21 cellular contexts compared by ENCODE assay signal in the genomic region with DNA sequence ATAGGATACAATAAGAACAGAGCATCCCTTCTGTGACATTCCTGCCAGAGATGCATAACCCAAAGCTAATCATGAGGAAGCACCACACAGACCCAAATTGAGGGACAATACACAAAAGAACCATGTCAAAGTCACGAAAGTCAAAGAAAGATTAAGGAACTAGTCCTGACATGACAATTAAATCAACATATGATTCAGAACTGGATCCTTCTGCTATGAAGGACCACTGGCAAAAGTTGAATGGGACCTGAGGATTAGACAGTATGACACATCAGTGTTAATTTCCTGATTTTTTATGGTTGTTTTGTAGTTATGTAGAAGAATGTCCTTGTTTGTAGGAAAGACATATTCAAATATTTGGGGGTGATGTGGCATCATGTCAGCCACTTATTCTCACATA. TPM values are rescaled to one million over a fixed set of nuclear protein-coding genes. Genes with fewer than 3 reads are reported as not detected.
DNase-seq lines count a peak whose midpoint lies in the region; ATAC-seq, FAIRE-seq and TF ChIP-seq lines count a peak whose summit lies in the region.
"Had no signal": no experiment of that assay in that cellular context is flagged by ENCODE, and none has a peak within 500 bp of the region (broad histone marks: within the 10 kb centered on the region; RNA-seq: fewer than 3 reads in every experiment).

No MANE protein-coding gene starts in this region.

- H3K27ac Mint-ChIP-seq in activated T-helper 17 cell treated with anti-CD3 and anti-CD28 coated beads, Interleukin-2, amount 50 U/mL, for 72 hours, result peak overlapping the region; percentile 25
- H3K27ac Mint-ChIP-seq: CD8-positive, alpha-beta T cell; HFFc6 had no signal

- dilution Hi-C loops in endothelial cell of umbilical vein (cut with MboI; ENCODE audit: extremely low pct_ligation_motif_present, low sequenced_read_pairs) (no loop called here), keratinocyte (cut with MboI; ENCODE audit: extremely low pct_ligation_motif_present, low sequenced_read_pairs) (no loop called here)

- H3K9me1 ChIP-seq in endothelial cell of umbilical vein (replicated peaks; ENCODE audit: control insufficient read depth, extremely low read depth, insufficient read depth, low read length), result no peaks in the 10 kb centered on the region
- H3K9me1 ChIP-seq in keratinocyte (ENCODE audit: control insufficient read depth, extremely low read depth, insufficient read depth, low read length), result no peaks in the 10 kb centered on the region

- TF ChIP-seq CTCF in HEK293 (tag by site-specific recombination; IDR thresholded peaks at IDR 0.05) (no peak), endothelial cell of umbilical vein (IDR thresholded peaks at IDR 0.05; ENCODE audit: extremely low read depth in 1 of 2, insufficient read depth in 1 of 2, low read depth in 1 of 2, low read length in 2 of 2) (no peak), keratinocyte (optimal IDR thresholded peaks at IDR 0.05 in 1 of 3, IDR thresholded peaks at IDR 0.05 in 1 of 3, conservative IDR thresholded peaks at IDR 0.05 in 1 of 3; ENCODE audit: extremely low read depth in 1 of 3, insufficient read depth in 2 of 3, low read length in 3 of 3) (no peak), psoas muscle (IDR thresholded peaks at IDR 0.05) (no peak)

- H3K79me2 ChIP-seq in endothelial cell of umbilical vein (ENCODE audit: control insufficient read depth, insufficient read depth, low read length) (peaks cover 20% of the 10 kb centered on the region), keratinocyte (ENCODE audit: control insufficient read depth, insufficient read depth, low read length) (peaks cover 20% of the 10 kb centered on the region)

- H3K9me3 Mint-ChIP-seq in activated T-helper 17 cell treated with anti-CD3 and anti-CD28 coated beads, Interleukin-2, amount 50 U/mL, for 72 hours, result no peaks in the 10 kb centered on the region
- H3K9me3 Mint-ChIP-seq: CD8-positive, alpha-beta T cell; HFFc6 had no signal

- H3K27me3 Mint-ChIP-seq in activated T-helper 17 cell treated with anti-CD3 and anti-CD28 coated beads, Interleukin-2, amount 50 U/mL, for 72 hours, result no peaks in the 10 kb centered on the region

- H3K9ac ChIP-seq in endothelial cell of umbilical vein (replicated peaks; ENCODE audit: extremely low read depth, insufficient read depth, low read length) (no peak overlapping the region), keratinocyte (ENCODE audit: control insufficient read depth, extremely low read depth, insufficient read depth, low read length) (no peak overlapping the region)

- H3K9me3 ChIP-seq in HEK293 (ENCODE audit: control insufficient read depth, insufficient read depth, low read depth, low read length) (no peaks in the 10 kb centered on the region), endothelial cell of umbilical vein (replicated peaks; ENCODE audit: control insufficient read depth, insufficient read depth, low read length) (no peaks in the 10 kb centered on the region), keratinocyte (ENCODE audit: control insufficient read depth, low read depth, low read length) (no peaks in the 10 kb centered on the region), psoas muscle (no peaks in the 10 kb centered on the region)
- H3K9me3 ChIP-seq: A549, BE2C, HAP-1 had no signal

- H4K20me1 ChIP-seq in endothelial cell of umbilical vein (replicated peaks; ENCODE audit: control insufficient read depth, extremely low read depth, insufficient read depth, low read length) (no peaks in the 10 kb centered on the region), keratinocyte (ENCODE audit: control insufficient read depth, extremely low read depth, insufficient read depth, low read length) (no peaks in the 10 kb centered on the region)

- DNase-seq in endothelial cell of umbilical vein (ENCODE audit: low read depth, low spot score) (peak; percentile 6), keratinocyte (ENCODE audit: low read depth, low spot score) (no peak), GM12892 (ENCODE audit: insufficient read length) (no peak), psoas muscle (no peak)
- DNase-seq in NK-92 treated with Interleukin-12 subunit alpha and Interleukin-12 subunit beta, amount 100 ng/mL, for 24 hours (lab: John Stamatoyannopoulos, UW), result no peak
- DNase-seq: BE2C; CD8-positive, alpha-beta T cell; COR-L47; DMS153; DMS79 treated with DMSO at 0.1 percent for 48 hours; EL; HFFc6 had no signal

- H3K4me3 ChIP-seq in HEK293 (ENCODE audit: low read depth, low read length), result no peak overlapping the region
- no peak overlapping the region for H3K4me3 ChIP-seq in endothelial cell of umbilical vein (replicated peaks in 1 of 3; ENCODE audit: insufficient read depth in 1 of 3, low read depth in 1 of 3, low read length in 3 of 3)
- H3K4me3 ChIP-seq in keratinocyte (ENCODE audit: control insufficient read depth in 2 of 3, extremely low read depth in 1 of 3, insufficient read depth in 2 of 3, low read depth in 1 of 3, low read length in 3 of 3), result no peak overlapping the region
- no peak overlapping the region for H3K4me3 ChIP-seq in psoas muscle
- H3K4me3 ChIP-seq: A549, HAP-1 had no signal

- H3K27me3 ChIP-seq in endothelial cell of umbilical vein (ENCODE audit: control insufficient read depth in 2 of 2, insufficient read depth in 2 of 2, low read length in 2 of 2), result no peaks in the 10 kb centered on the region
- H3K27me3 ChIP-seq in keratinocyte (ENCODE audit: control insufficient read depth, extremely low read depth, insufficient read depth, low read length), result no peaks in the 10 kb centered on the region
- no peaks in the 10 kb centered on the region for H3K27me3 ChIP-seq in psoas muscle (ENCODE audit: insufficient read depth in 3 of 3, low read length in 2 of 3)
- H3K27me3 ChIP-seq: BE2C had no signal

- TF ChIP-seq POLR2A in endothelial cell of umbilical vein (IDR thresholded peaks at IDR 0.05; ENCODE audit: low read depth, low read length), result no peak
- TF ChIP-seq POLR2A in GM12892 (IDR thresholded peaks at IDR 0.05; ENCODE audit: low read depth, low read length), result no peak

- H3K4me1 ChIP-seq in HEK293 (ENCODE audit: control insufficient read depth, insufficient read depth, low read length) (no peaks in the 10 kb centered on the region), endothelial cell of umbilical vein (ENCODE audit: control insufficient read depth, extremely low read depth, insufficient read depth, low read length) (peaks cover 10% of the 10 kb centered on the region), keratinocyte (ENCODE audit: control insufficient read depth, extremely low read depth, insufficient read depth, low read length) (no peaks in the 10 kb centered on the region), psoas muscle (no peaks in the 10 kb centered on the region)
- H3K4me1 ChIP-seq: A549, BE2C, HAP-1 had no signal

- H3K4me3 Mint-ChIP-seq in activated T-helper 17 cell treated with anti-CD3 and anti-CD28 coated beads, Interleukin-2, amount 50 U/mL, for 72 hours, result no peak overlapping the region
- H3K4me3 Mint-ChIP-seq: CD8-positive, alpha-beta T cell; HFFc6 had no signal

- peaks cover 11% of the 10 kb centered on the region for H3K4me1 Mint-ChIP-seq in activated T-helper 17 cell treated with anti-CD3 and anti-CD28 coated beads, Interleukin-2, amount 50 U/mL, for 72 hours

- no TSS peak for BruUV-seq in endothelial cell of umbilical vein (replicated peaks; lab: Mats Ljungman, UMichigan)

- WGBS in psoas muscle, 3 donors, result 70 to 93% (median 92%) methylated on average over 1 of the region's 1 CpG

- CTCF ChIA-PET in HEK293 (lab: Yijun Ruan, JAX), result interaction anchor here (0.5 to 1.0 kb wide), 3 partner anchors 51 to 1006 kb away, joined by 4 to 7 read pairs (median 5); no protein-coding TSS in a partner anchor
- CTCF ChIA-PET in endothelial cell of umbilical vein (lab: Charles Lee), result interaction anchor here (2.6 kb wide), 1 partner anchor 173 kb away, joined by 11 read pairs; no protein-coding TSS in a partner anchor

- FAIRE-seq in endothelial cell of umbilical vein (lab: Jason Lieb, UNC) (peak; percentile 97), keratinocyte (lab: Jason Lieb, UNC) (peak; percentile 17), GM12892 (lab: Jason Lieb, UNC) (no peak)
- FAIRE-seq: A549, D721Med, G401.6, GM12891, H1 had no signal

- H3K27ac ChIP-seq in HEK293 (ENCODE audit: extremely low read depth, low read depth, low read length) (no peak overlapping the region), endothelial cell of umbilical vein (ENCODE audit: insufficient read depth, low read depth, low read length) (peak overlapping the region; percentile 45), keratinocyte (ENCODE audit: control insufficient read depth, insufficient read depth, low read length) (no peak overlapping the region), psoas muscle (no peak overlapping the region)
- H3K27ac ChIP-seq: A549, C4-2B had no signal

- intact Hi-C loops in endothelial cell of umbilical vein (cut with micrococcal nuclease) (no loop called here), psoas muscle (cut with DNase I) (no loop called here)

- H3K36me3 ChIP-seq in HEK293 (ENCODE audit: control insufficient read depth in 2 of 2, insufficient read depth in 1 of 2, low read length in 2 of 2) (peaks cover 5 to 39% of the 10 kb centered on the region in 2 experiments; a peak in 2 of 3 replicates), endothelial cell of umbilical vein (ENCODE audit: control insufficient read depth in 2 of 2, extremely low read depth in 1 of 2, insufficient read depth in 2 of 2, low read length in 2 of 2) (no peaks in the 10 kb centered on the region), keratinocyte (ENCODE audit: control insufficient read depth in 2 of 2, extremely low read depth in 1 of 2, insufficient read depth in 2 of 2, low read length in 2 of 2) (peaks cover 0 to 2% of the 10 kb centered on the region in 2 experiments), psoas muscle (ENCODE audit: insufficient read depth in 1 of 2, low read depth in 1 of 2) (peaks cover 0 to 74% of the 10 kb centered on the region in 2 donors)

- no peak overlapping the region for H3K4me2 ChIP-seq in endothelial cell of umbilical vein (ENCODE audit: insufficient read depth, low read length)
- H3K4me2 ChIP-seq in keratinocyte (ENCODE audit: control insufficient read depth, extremely low read depth, insufficient read depth, low read depth, low read length), result no peak overlapping the region
- H3K4me2 ChIP-seq: A549 had no signal

- peaks cover 72% of the 10 kb centered on the region for H3K36me3 Mint-ChIP-seq in activated T-helper 17 cell treated with anti-CD3 and anti-CD28 coated beads, Interleukin-2, amount 50 U/mL, for 72 hours (ENCODE audit: low read depth)

- POLR2A ChIA-PET in HEK293 (lab: Yijun Ruan, JAX), result no interaction called here
- POLR2A ChIA-PET in endothelial cell of umbilical vein (lab: Charles Lee), result no interaction called here

- H2AFZ ChIP-seq in endothelial cell of umbilical vein (ENCODE audit: low read depth, low read length), result no peak overlapping the region
- H2AFZ ChIP-seq in keratinocyte (ENCODE audit: control insufficient read depth, low read length), result no peak overlapping the region

- ATAC-seq in activated T-helper 17 cell treated with anti-CD3 and anti-CD28 coated beads, Interleukin-2, amount 50 U/mL, for 72 hours (replicated peaks), result no peak
- ATAC-seq in psoas muscle, result no peak
- ATAC-seq: A549; CD8-positive, alpha-beta T cell had no signal

RNA-seq across cellular contexts. Expression of a gene that starts 13.9 kb away (rescaled TPM):
- 10 to 100 TPM; 34.5 to 40.1 TPM for total RNA-seq in activated T-helper 17 cell treated with anti-CD3 and anti-CD28 coated beads, Interleukin-2, amount 50 U/mL, for 72 hours
- 83.1 and 88.5 TPM in 2 replicates for total RNA-seq in endothelial cell of umbilical vein
- polyA plus RNA-seq in endothelial cell of umbilical vein, result 37.5 and 38.4 TPM in 2 replicates
- polyA plus RNA-seq in endothelial cell of umbilical vein (2011; cell fraction: cytosol; rRNA removed), result 42.7 and 46.6 TPM in 2 replicates
- 117 and 153 TPM in 2 replicates for polyA plus RNA-seq in endothelial cell of umbilical vein (2011; cell fraction: nucleus; rRNA removed)
- 76.9 and 96.7 TPM in 2 replicates for polyA plus RNA-seq in endothelial cell of umbilical vein (2012)
- 42.3 and 46.6 TPM in 2 replicates for polyA minus RNA-seq in endothelial cell of umbilical vein
- polyA minus RNA-seq in endothelial cell of umbilical vein (2011; cell fraction: cytosol; rRNA and poly(A)+ RNA removed), result 32.6 TPM
- polyA minus RNA-seq in endothelial cell of umbilical vein (2011; cell fraction: nucleus; rRNA and poly(A)+ RNA removed), result 31.4 and 44.0 TPM in 2 replicates
- 62.4 to 91.9 TPM (median 79.8 TPM) in 3 replicates for polyA plus RNA-seq in keratinocyte
- polyA plus RNA-seq in keratinocyte (2011; ENCODE audit: low read depth), result 28.6 TPM
- polyA plus RNA-seq in keratinocyte (2011; cell fraction: cytosol; rRNA removed), result 41.7 and 84.0 TPM in 2 replicates
- 132 and 150 TPM in 2 replicates for polyA plus RNA-seq in keratinocyte (2011; cell fraction: nucleus; rRNA removed)
- polyA plus RNA-seq in keratinocyte (2012; ENCODE audit: low replicate concordance), result 49.6 and 74.1 TPM in 2 replicates
- polyA minus RNA-seq in keratinocyte, result 13.9 to 72.1 TPM (median 32.7 TPM) in 3 replicates
- polyA minus RNA-seq in keratinocyte (2011; cell fraction: cytosol; rRNA and poly(A)+ RNA removed), result 40.5 TPM
- 32.8 and 45.5 TPM in 2 replicates for polyA minus RNA-seq in keratinocyte (2011; cell fraction: nucleus; rRNA and poly(A)+ RNA removed)
- polyA plus RNA-seq in GM12892 (2012; ENCODE audit: missing spikeins), result 17.5 TPM
- 10 to 100 TPM; 21.7 to 58.9 (median 44.5) TPM for total RNA-seq in psoas muscle
- polyA plus RNA-seq in psoas muscle, result 10 to 100 TPM; 22.0 to 35.4 (median 23.5) TPM

RNA-seq across cellular contexts. Expression of a gene that starts 53.8 kb away (rescaled TPM):
- 100 to 1,000 TPM in 1 of 2 donors, 10 to 100 TPM in 1; 94.7 to 189 TPM for total RNA-seq in activated T-helper 17 cell treated with anti-CD3 and anti-CD28 coated beads, Interleukin-2, amount 50 U/mL, for 72 hours
- total RNA-seq in endothelial cell of umbilical vein (256 and 289 TPM in 2 replicates), psoas muscle (100 to 1,000 TPM in 1 of 4 donors, 10 to 100 TPM in 3; 20.7 to 129 (median 41.7) TPM)
- polyA plus RNA-seq in endothelial cell of umbilical vein (264 and 526 TPM in 2 replicates), keratinocyte (904 to 1,607 TPM (median 1,595 TPM) in 3 replicates), psoas muscle (100 to 1,000 TPM in 1 of 3 donors, 10 to 100 TPM in 2; 42.1 to 109 (median 85.4) TPM)
- polyA plus RNA-seq in endothelial cell of umbilical vein (2011; cell fraction: cytosol; rRNA removed), result 181 and 234 TPM in 2 replicates
- polyA plus RNA-seq in endothelial cell of umbilical vein (2011; cell fraction: nucleus; rRNA removed), result 3,716 and 6,543 TPM in 2 replicates
- polyA plus RNA-seq in endothelial cell of umbilical vein (2012), result 485 and 1,166 TPM in 2 replicates
- polyA minus RNA-seq in endothelial cell of umbilical vein (186 and 341 TPM in 2 replicates), keratinocyte (82.8 to 414 TPM (median 366 TPM) in 3 replicates)
- 23.6 TPM for polyA minus RNA-seq in endothelial cell of umbilical vein (2011; cell fraction: cytosol; rRNA and poly(A)+ RNA removed)
- polyA minus RNA-seq in endothelial cell of umbilical vein (2011; cell fraction: nucleus; rRNA and poly(A)+ RNA removed), result 856 and 1,169 TPM in 2 replicates
- 2,170 TPM for polyA plus RNA-seq in keratinocyte (2011; ENCODE audit: low read depth)
- 1,402 and 1,666 TPM in 2 replicates for polyA plus RNA-seq in keratinocyte (2011; cell fraction: cytosol; rRNA removed)
- 3,131 and 4,257 TPM in 2 replicates for polyA plus RNA-seq in keratinocyte (2011; cell fraction: nucleus; rRNA removed)
- 647 and 2,511 TPM in 2 replicates for polyA plus RNA-seq in keratinocyte (2012; ENCODE audit: low replicate concordance)
- polyA minus RNA-seq in keratinocyte (2011; cell fraction: cytosol; rRNA and poly(A)+ RNA removed), result 352 TPM
- polyA minus RNA-seq in keratinocyte (2011; cell fraction: nucleus; rRNA and poly(A)+ RNA removed), result 313 and 542 TPM in 2 replicates
- 66.9 TPM for polyA plus RNA-seq in GM12892 (2012; ENCODE audit: missing spikeins)
